1 cellular context compared by ENCODE assay signal in genomic region chr19:7628589-7629311, GRCh38.
TF ChIP-seq lines count a peak whose summit lies in the region.

No MANE protein-coding gene starts in this region.

TF ChIP-seq in GM12878, 131 proteins besides CTCF, POLR2A, EP300 and RAD21:
- TF ChIP-seq FOXM1 (IDR thresholded peaks at IDR 0.05; ENCODE audit: low read depth, low read length) (no peak), SMARCA5 (IDR thresholded peaks at IDR 0.05) (no peak), SMAD5 (IDR thresholded peaks at IDR 0.05; ENCODE audit: low read depth) (no peak), ZSCAN29 (IDR thresholded peaks at IDR 0.05) (no peak), WRNIP1 (IDR thresholded peaks at IDR 0.05; ENCODE audit: borderline replicate concordance, low read depth, low read length) (no peak), CUX1 (IDR thresholded peaks at IDR 0.05; ENCODE audit: insufficient replicate concordance, low read depth, low read length) (no peak), HDAC6 (IDR thresholded peaks at IDR 0.05; ENCODE audit: unreplicated experiment) (no peak), ZNF274 (IDR thresholded peaks at IDR 0.05; ENCODE audit: insufficient read depth, insufficient read length) (no peak), RUNX3 (IDR thresholded peaks at IDR 0.05; ENCODE audit: low read length) (no peak), KAT2A (conservative IDR thresholded peaks at IDR 0.05; ENCODE audit: control insufficient read depth, low read depth, low read length) (no peak), RELB (IDR thresholded peaks at IDR 0.05; ENCODE audit: low read depth) (no peak), PKNOX1 (IDR thresholded peaks at IDR 0.05) (no peak), PRDM15 (CRISPR knock-in tag; IDR thresholded peaks at IDR 0.05) (no peak), JUNB (IDR thresholded peaks at IDR 0.05) (no peak), HSF1 (IDR thresholded peaks at IDR 0.05; ENCODE audit: low read depth, low read length) (no peak), SMC3 (IDR thresholded peaks at IDR 0.05; ENCODE audit: borderline replicate concordance, low read length) (no peak), E2F4 (IDR thresholded peaks at IDR 0.05; ENCODE audit: low read depth, low read length) (no peak), RBBP5 (conservative IDR thresholded peaks at IDR 0.05) (no peak)
